Comparison of ENCODE assay signal across 10 cellular contexts in genomic region chr6:3797231-3798200, GRCh38. TPM values are rescaled to one million over a fixed set of nuclear protein-coding genes. Genes with fewer than 3 reads are reported as not detected.
DNase-seq lines count a peak whose midpoint lies in the region; ATAC-seq and TF ChIP-seq lines count a peak whose summit lies in the region.
"Had no signal": no experiment of that assay in that cellular context is flagged by ENCODE, and none has a peak within 500 bp of the region (broad histone marks: within the 10 kb centered on the region; RNA-seq: fewer than 3 reads in every experiment).

No MANE protein-coding gene starts in this region.

- H3K27ac ChIP-seq in foreskin keratinocyte: peak overlapping the region; percentile 42

- no peak overlapping the region for H3K4me3 ChIP-seq in retinal pigment epithelial cell (ENCODE audit: low read length)
- H3K4me3 ChIP-seq: suprapubic skin had no signal

- TF ChIP-seq CTCF in foreskin keratinocyte (conservative IDR thresholded peaks at IDR 0.05) (no peak), retinal pigment epithelial cell (conservative IDR thresholded peaks at IDR 0.05; ENCODE audit: low read depth, low read length) (no peak)

- peak; percentile 88 for ATAC-seq in SK-N-SH treated with all-trans-retinoic acid at 6 μM for 48 hours
- peak; percentile 65 for ATAC-seq in foreskin keratinocyte
- ATAC-seq in HG03025 (IDR thresholded peaks at IDR 0.05; ENCODE audit: low FRiP score, unreplicated experiment): no peak
- ATAC-seq in GM21528 (IDR thresholded peaks at IDR 0.05; ENCODE audit: low FRiP score, unreplicated experiment): no peak

- H3K4me1 ChIP-seq in foreskin keratinocyte: peaks cover 15% of the 10 kb centered on the region

- DNase-seq in ELR (ENCODE audit: low read depth) (peak; percentile 93), foreskin keratinocyte (peak; percentile 84 to 93), retinal pigment epithelial cell (ENCODE audit: low read depth) (peak; percentile 81), NCI-H1092 (lab: John Stamatoyannopoulos, UW) (no peak)
- no peak for DNase-seq in activated CD4-positive, CD25-positive, alpha-beta regulatory T cell (lab: John Stamatoyannopoulos, UW)
- DNase-seq: NCI-H2227 treated with DMSO at 0.1 percent for 48 hours had no signal

- no peaks in the 10 kb centered on the region for H3K27me3 ChIP-seq in foreskin keratinocyte
- H3K27me3 ChIP-seq: suprapubic skin had no signal

TF ChIP-seq in SK-N-SH treated with all-trans-retinoic acid at 6 μM for 48 hours, 23 proteins besides CTCF, POLR2A, EP300 and RAD21:
- TF ChIP-seq CSDC2 (CRISPR knock-in tag; IDR thresholded peaks at IDR 0.05): peak; percentile 84
- TF ChIP-seq TCF4 (CRISPR knock-in tag; IDR thresholded peaks at IDR 0.05; ENCODE audit: borderline replicate concordance): no peak
- TF ChIP-seq OSR1 (CRISPR knock-in tag; IDR thresholded peaks at IDR 0.05): no peak
- TF ChIP-seq ISL1 (CRISPR knock-in tag; IDR thresholded peaks at IDR 0.05): peak; percentile 67
- TF ChIP-seq ZNF8 (CRISPR knock-in tag; IDR thresholded peaks at IDR 0.05): no peak
- TF ChIP-seq ESRRG (CRISPR knock-in tag; IDR thresholded peaks at IDR 0.05): 0 out of 2 replicates have a peak, but pooled peaks have one; percentile 10
- no peak for TF ChIP-seq BACH2 (CRISPR knock-in tag; IDR thresholded peaks at IDR 0.05; ENCODE audit: borderline replicate concordance)
TF ChIP-seq in SK-N-SH treated with all-trans-retinoic acid at 6 μM for 48 hours: peak in this region for 3.

RNA-seq across cellular contexts. Expression of gene PXDC1, which starts 46.0 kb away (rescaled TPM):
- total RNA-seq in foreskin keratinocyte: 33.0 and 40.0 TPM in 2 replicates
- polyA plus RNA-seq in foreskin keratinocyte: 29.4 and 34.9 TPM in 2 replicates

RNA-seq across cellular contexts. Expression of gene FAM50B, which starts 51.7 kb away (rescaled TPM):
- total RNA-seq in foreskin keratinocyte: 6.9 and 7.8 TPM in 2 replicates
- polyA plus RNA-seq in foreskin keratinocyte: 9.2 and 9.4 TPM in 2 replicates

Comparison
In these comparisons a context has a peak if more than half of its experiments do, and no peak if none do; other contexts are left out.
1. DNase-seq: peak in ELR (single experiment), foreskin keratinocyte (2 of 2) and retinal pigment epithelial cell (single experiment); none in NCI-H1092 (single experiment) and activated CD4-positive, CD25-positive, alpha-beta regulatory T cell (0 of 4).
2. ATAC-seq: peak in SK-N-SH treated with all-trans-retinoic acid at 6 μM for 48 hours (single experiment) and foreskin keratinocyte (single experiment); none in HG03025 (single experiment) and GM21528 (single experiment).